In the genomic region with DNA sequence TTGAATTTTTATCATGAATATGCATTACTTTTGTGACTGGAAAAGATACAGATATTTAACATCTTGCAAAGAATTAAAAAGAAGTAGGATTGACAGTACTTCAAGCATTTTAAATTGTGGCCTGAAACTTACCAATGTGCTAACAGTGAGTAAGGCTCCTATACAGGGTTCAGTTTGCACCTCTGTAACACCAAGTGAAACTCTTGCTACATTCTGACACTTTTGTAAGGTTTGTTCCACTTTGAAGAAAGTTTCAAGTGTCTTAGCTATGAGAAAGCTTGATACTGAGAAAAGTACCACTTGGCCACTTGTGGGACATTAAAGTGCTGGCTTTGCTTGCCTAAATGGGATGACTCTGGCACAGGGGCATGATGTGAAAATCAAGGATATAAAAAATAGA, we compare ENCODE assay signal across 18 cellular contexts.
DNase-seq lines count a peak whose midpoint lies in the region; ATAC-seq, FAIRE-seq and TF ChIP-seq lines count a peak whose summit lies in the region.
"Had no signal": no experiment of that assay in that cellular context is flagged by ENCODE, and none has a peak within 500 bp of the region (broad histone marks: within the 10 kb centered on the region; RNA-seq: fewer than 3 reads in every experiment).

No MANE protein-coding gene starts in this region.

- no peaks in the 10 kb centered on the region for H3K79me2 ChIP-seq in astrocyte (ENCODE audit: insufficient read depth, low read length)

- no peak overlapping the region for H3K18ac ChIP-seq in neuronal stem cell (ENCODE audit: low read length)

- H4K20me1 ChIP-seq in astrocyte (ENCODE audit: insufficient read depth, low read length), result no peaks in the 10 kb centered on the region

- intact Hi-C loops in natural killer cell (cut with micrococcal nuclease), result no loop called here

- no peak overlapping the region for H3K27ac ChIP-seq in astrocyte (ENCODE audit: low read depth, low read length)
- H3K27ac ChIP-seq in neuronal stem cell (replicated peaks; ENCODE audit: low read length), result no peak overlapping the region

- peak; percentile 84 for FAIRE-seq in astrocyte (lab: Jason Lieb, UNC)
- FAIRE-seq: GM12892, H1 had no signal

- H2BK120ac ChIP-seq in neuronal stem cell (ENCODE audit: low read depth, low read length), result no peak overlapping the region

- DNase-seq in natural killer cell treated with Interleukin-12 subunit alpha and Interleukin-12 subunit beta and Interleukin-15 and Interleukin-18, amount 100 ng/mL, for 72 hours (ENCODE audit: low spot score), result no peak
- DNase-seq in natural killer cell (no peak), astrocyte (ENCODE audit: low read depth) (no peak), neuronal stem cell (ENCODE audit: low spot score) (no peak), NCI-H128 (lab: John Stamatoyannopoulos, UW; ENCODE audit: unreplicated experiment) (no peak)
- DNase-seq: BE2C; C1 segment of cervical spinal cord; CD4-positive, CD25-positive, alpha-beta regulatory T cell; CD8-positive, alpha-beta memory T cell; COR-L47; DMS 273 treated with DMSO at 0.1 percent for 48 hours; DMS53; DND-41; EL; H9 had no signal

- H2BK15ac ChIP-seq in neuronal stem cell (ENCODE audit: low read length), result no peak overlapping the region

- H3K4me1 ChIP-seq in astrocyte (ENCODE audit: insufficient read depth, low read length), result no peaks in the 10 kb centered on the region
- peaks cover 0 to 2% of the 10 kb centered on the region in 2 donors for H3K4me1 ChIP-seq in neuronal stem cell (ENCODE audit: control insufficient read depth in 2 of 2, insufficient read depth in 1 of 2, low read depth in 1 of 2, low read length in 2 of 2)
- H3K4me1 ChIP-seq: BE2C had no signal

- H3K79me1 ChIP-seq in neuronal stem cell (ENCODE audit: low read depth, low read length), result no peaks in the 10 kb centered on the region

- no peak overlapping the region for H4K8ac ChIP-seq in neuronal stem cell (ENCODE audit: low read depth, low read length)

- H3K4me3 ChIP-seq in astrocyte (ENCODE audit: insufficient read depth, low read depth, low read length) (no peak overlapping the region), neuronal stem cell (ENCODE audit: low read length in 2 of 2) (no peak overlapping the region)

- H3K9me3 Mint-ChIP-seq in natural killer cell treated with Interleukin-12 subunit alpha and Interleukin-12 subunit beta and Interleukin-15 and Interleukin-18, amount 100 ng/mL, for 72 hours, result peaks cover 3% of the 10 kb centered on the region
- H3K9me3 Mint-ChIP-seq in natural killer cell (no peaks in the 10 kb centered on the region), astrocyte (ENCODE audit: unreplicated experiment) (no peaks in the 10 kb centered on the region)
- H3K9me3 Mint-ChIP-seq: H9 had no signal

- ATAC-seq in natural killer cell treated with Interleukin-12 subunit alpha and Interleukin-12 subunit beta and Interleukin-15 and Interleukin-18, amount 100 ng/mL, for 72 hours, result peak; percentile 84 to 90
- ATAC-seq in natural killer cell (no peak), GM18867 (IDR thresholded peaks at IDR 0.05; ENCODE audit: unreplicated experiment) (peak; percentile 48)

- H2AFZ ChIP-seq in astrocyte (ENCODE audit: low read depth, low read length), result no peak overlapping the region
- H2AFZ ChIP-seq in neuronal stem cell (ENCODE audit: low read length), result no peak overlapping the region

- no peak overlapping the region for H4K91ac ChIP-seq in neuronal stem cell (ENCODE audit: low read depth, low read length, poor library complexity)

- H3K4me1 Mint-ChIP-seq in natural killer cell treated with Interleukin-12 subunit alpha and Interleukin-12 subunit beta and Interleukin-15 and Interleukin-18, amount 100 ng/mL, for 72 hours (ENCODE audit: low read depth in 2 of 2), result peaks cover 7 to 14% of the 10 kb centered on the region in 2 donors
- no peaks in the 10 kb centered on the region for H3K4me1 Mint-ChIP-seq in natural killer cell
- H3K4me1 Mint-ChIP-seq in astrocyte (ENCODE audit: low read depth, unreplicated experiment), result peaks cover 1% of the 10 kb centered on the region
- H3K4me1 Mint-ChIP-seq: CD4-positive, CD25-positive, alpha-beta regulatory T cell; CD8-positive, alpha-beta memory T cell had no signal

- no peak overlapping the region for H2AK5ac ChIP-seq in neuronal stem cell (ENCODE audit: low read depth, low read length)

- H3K4me3 Mint-ChIP-seq in natural killer cell treated with Interleukin-12 subunit alpha and Interleukin-12 subunit beta and Interleukin-15 and Interleukin-18, amount 100 ng/mL, for 72 hours, result no peak overlapping the region
- H3K4me3 Mint-ChIP-seq in natural killer cell (no peak overlapping the region), astrocyte (ENCODE audit: unreplicated experiment) (no peak overlapping the region)
- H3K4me3 Mint-ChIP-seq: CD4-positive, CD25-positive, alpha-beta regulatory T cell; CD8-positive, alpha-beta memory T cell; H9 had no signal

- H3K27me3 ChIP-seq in astrocyte (ENCODE audit: insufficient read depth, low read length) (no peaks in the 10 kb centered on the region), neuronal stem cell (ENCODE audit: control insufficient read depth in 3 of 3, insufficient read depth in 3 of 3, low read depth in 1 of 3, low read length in 3 of 3) (no peaks in the 10 kb centered on the region)
- H3K27me3 ChIP-seq: BE2C had no signal

- H3K9me3 ChIP-seq in astrocyte (ENCODE audit: insufficient read depth, low read depth, low read length) (no peaks in the 10 kb centered on the region), neuronal stem cell (replicated peaks in 1 of 2; ENCODE audit: control insufficient read depth in 2 of 2, insufficient read depth in 1 of 2, low read depth in 1 of 2, low read length in 2 of 2) (peaks cover 0 to 2% of the 10 kb centered on the region in 2 donors)
- H3K9me3 ChIP-seq: BE2C had no signal

- no peak overlapping the region for H3K23ac ChIP-seq in neuronal stem cell (ENCODE audit: low read depth, low read length, poor library complexity)

- no peak overlapping the region for H2BK5ac ChIP-seq in neuronal stem cell (ENCODE audit: low read length)

- H2BK12ac ChIP-seq in neuronal stem cell (ENCODE audit: low read length), result no peak overlapping the region

- peaks cover 7% of the 10 kb centered on the region in 2 donors for H3K27me3 Mint-ChIP-seq in natural killer cell treated with Interleukin-12 subunit alpha and Interleukin-12 subunit beta and Interleukin-15 and Interleukin-18, amount 100 ng/mL, for 72 hours
- H3K27me3 Mint-ChIP-seq in natural killer cell (ENCODE audit: low read depth in 2 of 2) (peaks cover 0 to 3% of the 10 kb centered on the region in 2 donors), astrocyte (ENCODE audit: low read depth, unreplicated experiment) (no peaks in the 10 kb centered on the region)
- H3K27me3 Mint-ChIP-seq: CD4-positive, CD25-positive, alpha-beta regulatory T cell had no signal

- no peaks in the 10 kb centered on the region for H3K36me3 Mint-ChIP-seq in natural killer cell treated with Interleukin-12 subunit alpha and Interleukin-12 subunit beta and Interleukin-15 and Interleukin-18, amount 100 ng/mL, for 72 hours
- H3K36me3 Mint-ChIP-seq in natural killer cell, result no peaks in the 10 kb centered on the region
- H3K36me3 Mint-ChIP-seq in astrocyte (ENCODE audit: low read depth, unreplicated experiment), result no peaks in the 10 kb centered on the region
- H3K36me3 Mint-ChIP-seq: CD4-positive, CD25-positive, alpha-beta regulatory T cell had no signal

- H3K9ac ChIP-seq in astrocyte (ENCODE audit: low read length) (no peak overlapping the region), neuronal stem cell (ENCODE audit: low read depth, low read length, poor library complexity) (no peak overlapping the region)

- no peak overlapping the region for H3K4ac ChIP-seq in neuronal stem cell (ENCODE audit: low read length)

- no peak overlapping the region for H3K14ac ChIP-seq in neuronal stem cell (ENCODE audit: low read length)

- no peak for TF ChIP-seq CTCF in natural killer cell (IDR thresholded peaks at IDR 0.05)
- no peak for TF ChIP-seq CTCF in astrocyte (IDR thresholded peaks at IDR 0.05; ENCODE audit: insufficient read depth, low read depth, low read length)

- peak overlapping the region in 1 of 2 donors; percentile 11 for H3K27ac Mint-ChIP-seq in natural killer cell treated with Interleukin-12 subunit alpha and Interleukin-12 subunit beta and Interleukin-15 and Interleukin-18, amount 100 ng/mL, for 72 hours
- H3K27ac Mint-ChIP-seq in natural killer cell, result no peak overlapping the region
- H3K27ac Mint-ChIP-seq in astrocyte (ENCODE audit: unreplicated experiment), result no peak overlapping the region
- H3K27ac Mint-ChIP-seq: CD4-positive, CD25-positive, alpha-beta regulatory T cell; CD8-positive, alpha-beta memory T cell; H9 had no signal

- H3K4me2 ChIP-seq in astrocyte (ENCODE audit: low read length) (no peak overlapping the region), neuronal stem cell (ENCODE audit: insufficient read depth, low read length, poor library complexity, severe bottlenecking) (no peak overlapping the region)

- H3K36me3 ChIP-seq in astrocyte (ENCODE audit: insufficient read depth, low read length) (no peaks in the 10 kb centered on the region), neuronal stem cell (replicated peaks in 1 of 2; ENCODE audit: control insufficient read depth in 2 of 2, insufficient read depth in 2 of 2, low read length in 2 of 2) (no peaks in the 10 kb centered on the region)
- H3K36me3 ChIP-seq: BE2C had no signal

Comparison
In these comparisons a context has a peak if more than half of its experiments do, and no peak if none do; other contexts are left out.
1. ATAC-seq: peak in natural killer cell treated with Interleukin-12 subunit alpha and Interleukin-12 subunit beta and Interleukin-15 and Interleukin-18, amount 100 ng/mL, for 72 hours (2 of 2) and GM18867 (single experiment); none in natural killer cell (0 of 3).